Comparison of ENCODE assay signal across 8 cellular contexts in genomic region chr12:122021822-122022392, GRCh38. TPM values are rescaled to one million over a fixed set of nuclear protein-coding genes. Genes with fewer than 3 reads are reported as not detected.
A peak's percentile ranks its signal among the peaks of the same experiment; 100 is the strongest.
DNase-seq lines count a peak whose midpoint lies in the region; ATAC-seq and TF ChIP-seq lines count a peak whose summit lies in the region.

Gene BCL7A (plus strand): TSS chr12:122021884. CDS start chr12:122022092, 208 bp downstream.

- H3K27ac ChIP-seq in RWPE2 (ENCODE audit: poor library complexity, severe bottlenecking) = peak within 1 kb of the TSS; percentile 79

- no peaks in the 10 kb centered on the region for H3K36me3 ChIP-seq in RWPE2 (ENCODE audit: low read depth)

- peaks cover 2% of the 10 kb centered on the region for H3K27me3 Mint-ChIP-seq in activated naive CD8-positive, alpha-beta T cell
- peaks cover 7% of the 10 kb centered on the region for H3K27me3 Mint-ChIP-seq in type B pancreatic cell

- H3K36me3 Mint-ChIP-seq in activated naive CD8-positive, alpha-beta T cell = no peaks in the 10 kb centered on the region
- no peaks in the 10 kb centered on the region for H3K36me3 Mint-ChIP-seq in type B pancreatic cell

- H3K4me1 ChIP-seq in RWPE2 (ENCODE audit: insufficient read depth, poor library complexity, severe bottlenecking) = peaks cover 9% of the 10 kb centered on the region

- TF ChIP-seq CTCF in RWPE2 (IDR thresholded peaks at IDR 0.05; ENCODE audit: poor library complexity, severe bottlenecking) (no peak), omental fat pad (IDR thresholded peaks at IDR 0.05) (no peak), type B pancreatic cell (conservative IDR thresholded peaks at IDR 0.05) (no peak)

- peaks cover 10% of the 10 kb centered on the region for H3K4me1 Mint-ChIP-seq in activated naive CD8-positive, alpha-beta T cell (ENCODE audit: low read depth)
- H3K4me1 Mint-ChIP-seq in type B pancreatic cell (ENCODE audit: unreplicated experiment) = peaks cover 10% of the 10 kb centered on the region

- no peaks in the 10 kb centered on the region for H3K9me3 Mint-ChIP-seq in activated naive CD8-positive, alpha-beta T cell (ENCODE audit: low read depth)
- H3K9me3 Mint-ChIP-seq in type B pancreatic cell = peaks cover 3% of the 10 kb centered on the region

- intact Hi-C loops in head of caudate nucleus (cut with DNase I) = loop anchor here (10.0 kb wide), 1 partner anchor 107 kb away; the partner anchor contains the start of gene CFAP251

- peak within 1 kb of the TSS; percentile 73 for H3K4me3 ChIP-seq in RWPE2 (ENCODE audit: severe bottlenecking)

- ATAC-seq in RWPE2 (ENCODE audit: low read depth) (peak; percentile 54), omental fat pad (ENCODE audit: low FRiP score) (peak; percentile 82), HG03175 (IDR thresholded peaks at IDR 0.05; ENCODE audit: unreplicated experiment) (no peak)

- DNase-seq in DMS53 treated with DMSO at 0.1 percent for 48 hours (lab: John Stamatoyannopoulos, UW; ENCODE audit: unreplicated experiment) = peak; percentile 23
- DNase-seq in HuH-7.5 (ENCODE audit: low spot score) = peak; percentile 71
- no peak for DNase-seq in RWPE2 (ENCODE audit: low spot score)
- peak; percentile 57 to 90 (median 78) for DNase-seq in head of caudate nucleus
- no peak for DNase-seq in omental fat pad (ENCODE audit: low spot score)
- no peak for DNase-seq in type B pancreatic cell (ENCODE audit: extremely low spot score, unreplicated experiment)

- H3K27ac Mint-ChIP-seq in activated naive CD8-positive, alpha-beta T cell = peak within 1 kb of the TSS; percentile 81
- peak within 1 kb of the TSS; percentile 88 for H3K27ac Mint-ChIP-seq in type B pancreatic cell

- H3K27me3 ChIP-seq in RWPE2 (ENCODE audit: insufficient read depth, poor library complexity, severe bottlenecking) = no peaks in the 10 kb centered on the region

- H3K4me3 Mint-ChIP-seq in activated naive CD8-positive, alpha-beta T cell = peak within 1 kb of the TSS; percentile 90
- H3K4me3 Mint-ChIP-seq in type B pancreatic cell = peak within 1 kb of the TSS; percentile 94

- H3K9me3 ChIP-seq in RWPE2 (ENCODE audit: severe bottlenecking) = no peaks in the 10 kb centered on the region

RNA-seq across cellular contexts. Expression of gene BCL7A, which starts in this region (rescaled TPM):
- total RNA-seq in omental fat pad (1 to 10 TPM; 2.8 to 4.9 (median 3.4) TPM), type B pancreatic cell (ENCODE audit: low replicate concordance) (22.2 and 30.9 TPM in 2 replicates)

Comparison
In these comparisons a context has a peak if more than half of its experiments do, and no peak if none do; other contexts are left out.
1. DNase-seq: peak in DMS53 treated with DMSO at 0.1 percent for 48 hours (single experiment), HuH-7.5 (single experiment) and head of caudate nucleus (42 of 42); none in RWPE2 (single experiment), omental fat pad (single experiment) and type B pancreatic cell (single experiment).